ENCODE assay signal across 9 cellular contexts in genomic region chr2:196113061-196113974, GRCh38. TPM values are rescaled to one million over a fixed set of nuclear protein-coding genes. Genes with fewer than 3 reads are reported as not detected.
DNase-seq lines count a peak whose midpoint lies in the region; ATAC-seq, FAIRE-seq and TF ChIP-seq lines count a peak whose summit lies in the region.
"Had no signal": no experiment of that assay in that cellular context is flagged by ENCODE, and none has a peak within 500 bp of the region (broad histone marks: within the 10 kb centered on the region; RNA-seq: fewer than 3 reads in every experiment).

No MANE protein-coding gene starts in this region.

- DNase-seq in M059J (ENCODE audit: low read depth) = peak; percentile 83
- peak; percentile 95 for DNase-seq in choroid plexus epithelial cell (ENCODE audit: low read depth)
- DNase-seq in HepG2 (ENCODE audit: low spot score) = no peak
- no peak for DNase-seq in thyroid gland
- no peak for DNase-seq in effector memory CD4-positive, alpha-beta T cell
- DNase-seq in SIG-M5 (lab: John Stamatoyannopoulos, UW) = no peak
- no peak for DNase-seq in GM10266 (ENCODE audit: extremely low spot score)
- DNase-seq: stimulated activated CD4-positive, alpha-beta T cell treated with anti-CD3 and anti-CD28 coated beads, Interleukin-2, amount 100 ng/mL, for 24 hours had no signal

- no peak overlapping the region for H3K9ac ChIP-seq in HepG2 (ENCODE audit: insufficient read depth, low read depth, low read length)

- no peak for TF ChIP-seq RAD21 in HepG2 (CRISPR knock-in tag; IDR thresholded peaks at IDR 0.05)

- H3K79me2 ChIP-seq in HepG2 (ENCODE audit: insufficient read depth, low read length) = no peaks in the 10 kb centered on the region

- H3K4me2 ChIP-seq in HepG2 (ENCODE audit: low read depth, low read length) = 0 out of 2 replicates have a peak overlapping the region, but pooled peaks have one; percentile 2

- intact Hi-C loops in HepG2 (cut with micrococcal nuclease; ENCODE audit: unreplicated experiment) (no loop called here), thyroid gland (cut with DNase I) (no loop called here)

- H3K27me3 ChIP-seq in HepG2 (ENCODE audit: control insufficient read depth in 1 of 2, insufficient read depth in 2 of 2, low read length in 2 of 2) (0 out of 5 replicates have a peak, but pooled peaks cover 0 to 4% of the 10 kb centered on the region in 2 experiments), thyroid gland (no peaks in the 10 kb centered on the region)
- no peaks in the 10 kb centered on the region for H3K27me3 ChIP-seq in effector memory CD4-positive, alpha-beta T cell (replicated peaks; ENCODE audit: control insufficient read depth, insufficient read depth, low read length, poor library complexity, severe bottlenecking)

- H3K36me3 ChIP-seq in HepG2 (replicated peaks in 1 of 2; ENCODE audit: control insufficient read depth in 1 of 2, insufficient read depth in 2 of 2, low read length in 2 of 2) (no peaks in the 10 kb centered on the region), thyroid gland (no peaks in the 10 kb centered on the region)
- H3K36me3 ChIP-seq in effector memory CD4-positive, alpha-beta T cell (ENCODE audit: control insufficient read depth, insufficient read depth, low read length) = no peaks in the 10 kb centered on the region

- in situ Hi-C loops in HepG2 (cut with HindIII; ENCODE audit: extremely low pct_ligation_motif_present, low pct_unique_long_range_greater_than_20kb) = no loop called here

- peaks cover 6% of the 10 kb centered on the region; the same call in 1 of the 2 replicates for H3K4me1 ChIP-seq in HepG2 (ENCODE audit: insufficient read depth, low read length)
- no peaks in the 10 kb centered on the region for H3K4me1 ChIP-seq in thyroid gland
- peaks cover 2% of the 10 kb centered on the region for H3K4me1 ChIP-seq in effector memory CD4-positive, alpha-beta T cell (ENCODE audit: control insufficient read depth, insufficient read depth, low read length, poor library complexity, severe bottlenecking)

- H2AFZ ChIP-seq in HepG2 (ENCODE audit: low read length) = no peak overlapping the region

- H3K27ac ChIP-seq in HepG2 (ENCODE audit: extremely low read length, insufficient read depth, low read length) (no peak overlapping the region), thyroid gland (peak overlapping the region; percentile 7 to 43 (median 39))
- no peak overlapping the region for H3K27ac ChIP-seq in effector memory CD4-positive, alpha-beta T cell (ENCODE audit: insufficient read depth, low read length, poor library complexity, severe bottlenecking)

- FAIRE-seq in HepG2 (lab: Jason Lieb, UNC) = no peak
- FAIRE-seq: frontal cortex had no signal

- CTCF ChIA-PET in HepG2 (lab: Yijun Ruan, JAX; ENCODE audit: low intra/inter-chr PET ratio, low total read pairs) = no interaction called here

- no peak for ATAC-seq in HepG2

- TF ChIP-seq CTCF in choroid plexus epithelial cell (conservative IDR thresholded peaks at IDR 0.05; ENCODE audit: low read depth, low read length) = no peak
- TF ChIP-seq CTCF in HepG2 (CRISPR knock-in tag; IDR thresholded peaks at IDR 0.05) = no peak
- no peak for TF ChIP-seq CTCF in thyroid gland (IDR thresholded peaks at IDR 0.05)
- no peak for TF ChIP-seq CTCF in GM10266 (IDR thresholded peaks at IDR 0.05; ENCODE audit: control insufficient read depth, insufficient read depth, low read depth, missing control alignments)

- BruUV-seq in HepG2 (replicated peaks; lab: Mats Ljungman, UMichigan) = no TSS peak

- H3K9me3 ChIP-seq in HepG2 (ENCODE audit: low read length) (no peaks in the 10 kb centered on the region), thyroid gland (no peaks in the 10 kb centered on the region)
- no peaks in the 10 kb centered on the region for H3K9me3 ChIP-seq in effector memory CD4-positive, alpha-beta T cell (ENCODE audit: control insufficient read depth, low read length)

- no peak for TF ChIP-seq EP300 in HepG2 (IDR thresholded peaks at IDR 0.05; ENCODE audit: low read depth in 2 of 2, low read length in 2 of 2)
- TF ChIP-seq EP300 in HepG2 (CRISPR knock-in tag; IDR thresholded peaks at IDR 0.05; ENCODE audit: borderline replicate concordance) = no peak

- POLR2A ChIA-PET in HepG2 (lab: Yijun Ruan, JAX) = no interaction called here

- H4K20me1 ChIP-seq in HepG2 (ENCODE audit: insufficient read depth, low read length) = no peaks in the 10 kb centered on the region

- 11% methylated on average over 7 of the region's 7 CpGs for WGBS in HepG2 (ENCODE audit: low lambda C conversion rate)
- WGBS in thyroid gland, 2 donors = 41 to 44% methylated on average over 7 of the region's 7 CpGs

- TF ChIP-seq POLR2A in HepG2 (IDR thresholded peaks at IDR 0.05; ENCODE audit: insufficient read depth in 1 of 2, low read depth in 2 of 2, low read length in 2 of 2) (no peak), thyroid gland (IDR thresholded peaks at IDR 0.05) (no peak)

- H3K4me3 ChIP-seq in choroid plexus epithelial cell (ENCODE audit: low read depth, low read length) (no peak overlapping the region), HepG2 (replicated peaks in 1 of 3; ENCODE audit: insufficient read depth in 1 of 3, low read depth in 2 of 3, low read length in 3 of 3) (no peak overlapping the region), thyroid gland (replicated peaks in 1 of 3) (no peak overlapping the region)
- H3K4me3 ChIP-seq in effector memory CD4-positive, alpha-beta T cell (ENCODE audit: insufficient read depth, low read depth, low read length, poor library complexity, severe bottlenecking) = no peak overlapping the region

TF ChIP-seq in HepG2, 621 proteins besides CTCF, POLR2A, EP300 and RAD21 (continues in another document):
- no peak for TF ChIP-seq ZNF562 (CRISPR knock-in tag; IDR thresholded peaks at IDR 0.05; ENCODE audit: borderline replicate concordance)
- no peak for TF ChIP-seq ZSCAN20 (CRISPR knock-in tag; IDR thresholded peaks at IDR 0.05; ENCODE audit: borderline replicate concordance)
- no peak for TF ChIP-seq ZNF234 (CRISPR knock-in tag; conservative IDR thresholded peaks at IDR 0.05)
- TF ChIP-seq TBX2 (CRISPR knock-in tag; IDR thresholded peaks at IDR 0.05; ENCODE audit: borderline replicate concordance) = no peak
- TF ChIP-seq ESRRA (CRISPR knock-in tag; IDR thresholded peaks at IDR 0.05; ENCODE audit: low read depth) = no peak
- no peak for TF ChIP-seq ZKSCAN8 (CRISPR knock-in tag; IDR thresholded peaks at IDR 0.05; ENCODE audit: borderline replicate concordance)
- TF ChIP-seq ELF1 (CRISPR knock-in tag; IDR thresholded peaks at IDR 0.05) = no peak

RNA-seq across cellular contexts. Expression of gene DNAH7, which starts 44.7 kb away (rescaled TPM):
- total RNA-seq in M059J (2014; rRNA removed; shearing (Covaris generic)) = 0.64 and 1.1 TPM in 2 replicates
- total RNA-seq in HepG2 (2016; rRNA removed; fragmentation: Illumina TruSeq; extraction: Trizol) (0.07 and 0.09 TPM in 2 replicates), thyroid gland (10 to 100 TPM in 3 of 4 donors, 1 to 10 TPM in 1; 9.9 to 21.7 (median 15.5) TPM)
- total RNA-seq in HepG2 (2016; cell fraction: cytosol; rRNA removed; fragmentation: Illumina TruSeq; extraction: Trizol; ENCODE audit: low read depth) = not detected in 2 replicates
- 0.15 TPM in 1 of 2 replicates, not detected in the other for total RNA-seq in HepG2 (2016; cell fraction: insoluble cytoplasmic fraction; rRNA removed; fragmentation: Illumina TruSeq; extraction: Trizol)
- total RNA-seq in HepG2 (2016; cell fraction: membrane; rRNA removed; fragmentation: Illumina TruSeq; extraction: Trizol) = not detected in 2 replicates
- total RNA-seq in HepG2 (2016; cell fraction: nucleus; rRNA removed; fragmentation: Illumina TruSeq; extraction: Trizol) = 0.12 and 0.25 TPM in 2 replicates
- not detected in 2 replicates for polyA plus RNA-seq in HepG2 (2011; rRNA removed)
- not detected in 2 replicates for polyA plus RNA-seq in HepG2 (2011; cell fraction: cytosol; rRNA removed)
- polyA plus RNA-seq in HepG2 (2011; cell fraction: nucleus; rRNA removed) = not detected in 2 replicates
- not detected in 2 replicates for polyA plus RNA-seq in HepG2 (2012)
- polyA plus RNA-seq in HepG2 (2016; cell fraction: cytosol; fragmentation: Illumina TruSeq; extraction: Trizol; ENCODE audit: low read depth) = not detected in 2 replicates
- polyA plus RNA-seq in HepG2 (2016; cell fraction: insoluble cytoplasmic fraction; fragmentation: Illumina TruSeq; extraction: Trizol; ENCODE audit: low read depth) = not detected in 2 replicates
- not detected in 2 replicates for polyA plus RNA-seq in HepG2 (2016; cell fraction: membrane; fragmentation: Illumina TruSeq; extraction: Trizol; ENCODE audit: low read depth)
- 0.11 and 0.85 TPM in 2 replicates for polyA plus RNA-seq in HepG2 (2016; cell fraction: nucleus; fragmentation: Illumina TruSeq; extraction: Trizol; ENCODE audit: insufficient read depth, low read depth)
- polyA minus RNA-seq in HepG2 (2011; rRNA and poly(A)+ RNA removed; ENCODE audit: low replicate concordance) = 0.07 TPM in 1 of 2 replicates, not detected in the other
- polyA minus RNA-seq in HepG2 (2011; cell fraction: cytosol; rRNA and poly(A)+ RNA removed) = not detected in 2 replicates
- polyA minus RNA-seq in HepG2 (2011; cell fraction: nucleus; rRNA and poly(A)+ RNA removed) = 0.25 and 0.26 TPM in 2 replicates

RNA-seq across cellular contexts. Expression of gene STK17B, which starts 58.1 kb away (rescaled TPM):
- 11.3 and 11.8 TPM in 2 replicates for total RNA-seq in M059J (2014; rRNA removed; shearing (Covaris generic))
- total RNA-seq in HepG2 (2016; rRNA removed; fragmentation: Illumina TruSeq; extraction: Trizol) (4.5 and 7.7 TPM in 2 replicates), thyroid gland (10 to 100 TPM; 19.4 to 86.9 (median 33.9) TPM)
- 0.79 and 0.81 TPM in 2 replicates for total RNA-seq in HepG2 (2016; cell fraction: cytosol; rRNA removed; fragmentation: Illumina TruSeq; extraction: Trizol; ENCODE audit: low read depth)
- total RNA-seq in HepG2 (2016; cell fraction: insoluble cytoplasmic fraction; rRNA removed; fragmentation: Illumina TruSeq; extraction: Trizol) = 5.5 and 7.2 TPM in 2 replicates
- total RNA-seq in HepG2 (2016; cell fraction: membrane; rRNA removed; fragmentation: Illumina TruSeq; extraction: Trizol) = 1.8 and 2.5 TPM in 2 replicates
- total RNA-seq in HepG2 (2016; cell fraction: nucleus; rRNA removed; fragmentation: Illumina TruSeq; extraction: Trizol) = 2.8 and 6.3 TPM in 2 replicates
- polyA plus RNA-seq in HepG2 (2011; rRNA removed) = 0.81 and 1.6 TPM in 2 replicates
- 0.40 and 0.53 TPM in 2 replicates for polyA plus RNA-seq in HepG2 (2011; cell fraction: cytosol; rRNA removed)
- 0.35 and 0.72 TPM in 2 replicates for polyA plus RNA-seq in HepG2 (2011; cell fraction: nucleus; rRNA removed)
- 0.59 and 1.3 TPM in 2 replicates for polyA plus RNA-seq in HepG2 (2012)
- 0.07 and 0.19 TPM in 2 replicates for polyA plus RNA-seq in HepG2 (2016; cell fraction: cytosol; fragmentation: Illumina TruSeq; extraction: Trizol; ENCODE audit: low read depth)
- 3.2 and 3.6 TPM in 2 replicates for polyA plus RNA-seq in HepG2 (2016; cell fraction: insoluble cytoplasmic fraction; fragmentation: Illumina TruSeq; extraction: Trizol; ENCODE audit: low read depth)
- polyA plus RNA-seq in HepG2 (2016; cell fraction: membrane; fragmentation: Illumina TruSeq; extraction: Trizol; ENCODE audit: low read depth) = 0.57 and 0.81 TPM in 2 replicates
- 2.1 TPM in 2 replicates for polyA plus RNA-seq in HepG2 (2016; cell fraction: nucleus; fragmentation: Illumina TruSeq; extraction: Trizol; ENCODE audit: insufficient read depth, low read depth)
- 0.32 and 2.3 TPM in 2 replicates for polyA minus RNA-seq in HepG2 (2011; rRNA and poly(A)+ RNA removed; ENCODE audit: low replicate concordance)
- 1.6 and 1.8 TPM in 2 replicates for polyA minus RNA-seq in HepG2 (2011; cell fraction: cytosol; rRNA and poly(A)+ RNA removed)
- polyA minus RNA-seq in HepG2 (2011; cell fraction: nucleus; rRNA and poly(A)+ RNA removed) = 4.1 and 6.6 TPM in 2 replicates

Comparison
In these comparisons a context has a peak if more than half of its experiments do, and no peak if none do; other contexts are left out.
1. DNase-seq: peak in M059J (single experiment) and choroid plexus epithelial cell (single experiment); none in HepG2 (single experiment), thyroid gland (0 of 2), effector memory CD4-positive, alpha-beta T cell (0 of 3), SIG-M5 (single experiment) and GM10266 (single experiment).
2. H3K27ac ChIP-seq: peak in thyroid gland (3 of 3); none in HepG2 (single experiment) and effector memory CD4-positive, alpha-beta T cell (single experiment).